9 cellular contexts compared by ENCODE assay signal in genomic region chr1:43566382-43567035, GRCh38. TPM values are rescaled to one million over a fixed set of nuclear protein-coding genes. Genes with fewer than 3 reads are reported as not detected.
DNase-seq lines count a peak whose midpoint lies in the region; ATAC-seq, FAIRE-seq and TF ChIP-seq lines count a peak whose summit lies in the region.
"Had no signal": no experiment of that assay in that cellular context is flagged by ENCODE, and none has a peak within 500 bp of the region (broad histone marks: within the 10 kb centered on the region; RNA-seq: fewer than 3 reads in every experiment).

No MANE protein-coding gene starts in this region.

- H3K9me3 ChIP-seq in left ventricle myocardium inferior (replicated peaks) (no peaks in the 10 kb centered on the region), astrocyte (ENCODE audit: insufficient read depth, low read depth, low read length) (no peaks in the 10 kb centered on the region)

- peaks cover 33% of the 10 kb centered on the region for H3K36me3 Mint-ChIP-seq in astrocyte (ENCODE audit: low read depth, unreplicated experiment)
- no peaks in the 10 kb centered on the region for H3K36me3 Mint-ChIP-seq in naive thymus-derived CD8-positive, alpha-beta T cell

- peaks cover 15% of the 10 kb centered on the region for H3K4me1 Mint-ChIP-seq in astrocyte (ENCODE audit: low read depth, unreplicated experiment)
- H3K4me1 Mint-ChIP-seq in naive thymus-derived CD8-positive, alpha-beta T cell, result peaks cover 0 to 8% (median 6%) of the 10 kb centered on the region in 4 donors

- H3K4me3 Mint-ChIP-seq in astrocyte (ENCODE audit: unreplicated experiment), result no peak overlapping the region
- peak overlapping the region; percentile 57 to 82 (median 66) for H3K4me3 Mint-ChIP-seq in naive thymus-derived CD8-positive, alpha-beta T cell

- H3K27me3 Mint-ChIP-seq in astrocyte (ENCODE audit: low read depth, unreplicated experiment), result no peaks in the 10 kb centered on the region
- peaks cover 1 to 16% (median 11%) of the 10 kb centered on the region in 5 donors for H3K27me3 Mint-ChIP-seq in naive thymus-derived CD8-positive, alpha-beta T cell

- H3K27me3 ChIP-seq in left ventricle myocardium inferior (ENCODE audit: low read depth) (no peaks in the 10 kb centered on the region), astrocyte (ENCODE audit: insufficient read depth, low read length) (no peaks in the 10 kb centered on the region)

- no peak for DNase-seq in left ventricle myocardium inferior
- no peak for DNase-seq in left ventricle myocardium superior
- DNase-seq in astrocyte (ENCODE audit: low read depth), result no peak
- no peak for DNase-seq in naive thymus-derived CD8-positive, alpha-beta T cell
- DNase-seq in KBM-7, result no peak
- DNase-seq in HT-29 (ENCODE audit: low spot score), result no peak
- DNase-seq: NK-92 treated with Interleukin-12 subunit alpha and Interleukin-12 subunit beta, amount 100 ng/mL, for 24 hours had no signal

- intact Hi-C loops in left ventricle myocardium inferior (cut with micrococcal nuclease), result no loop called here
- intact Hi-C loops in left ventricle myocardium superior (cut with micrococcal nuclease), result no loop called here

- H3K4me2 ChIP-seq in astrocyte (ENCODE audit: low read length), result peak overlapping the region; percentile 91

- POLR2A ChIA-PET in naive thymus-derived CD8-positive, alpha-beta T cell (lab: Charles Lee), result no interaction called here

- TF ChIP-seq CTCF in left ventricle myocardium inferior (IDR thresholded peaks at IDR 0.05; ENCODE audit: borderline replicate concordance) (no peak), astrocyte (IDR thresholded peaks at IDR 0.05; ENCODE audit: insufficient read depth, low read depth, low read length) (no peak)

- H3K27ac ChIP-seq in left ventricle myocardium inferior (replicated peaks) (no peak overlapping the region), astrocyte (ENCODE audit: low read depth, low read length) (no peak overlapping the region)

- in situ Hi-C loops in KBM-7 (cut with MboI; ENCODE audit: low pct_unique_long_range_greater_than_20kb, low sequenced_read_pairs), result no loop called here

- peaks cover 5% of the 10 kb centered on the region for H3K79me2 ChIP-seq in astrocyte (ENCODE audit: insufficient read depth, low read length)

- no peak overlapping the region for H2AFZ ChIP-seq in astrocyte (ENCODE audit: low read depth, low read length)

- H3K36me3 ChIP-seq in left ventricle myocardium inferior (no peaks in the 10 kb centered on the region), astrocyte (ENCODE audit: insufficient read depth, low read length) (peaks cover under 1% of the 10 kb centered on the region)

- H3K9ac ChIP-seq in astrocyte (ENCODE audit: low read length), result no peak overlapping the region

- no peak for FAIRE-seq in astrocyte (lab: Jason Lieb, UNC)

- peaks cover 66% of the 10 kb centered on the region for H4K20me1 ChIP-seq in astrocyte (ENCODE audit: insufficient read depth, low read length)

- H3K27ac Mint-ChIP-seq in astrocyte (ENCODE audit: unreplicated experiment), result no peak overlapping the region
- H3K27ac Mint-ChIP-seq in naive thymus-derived CD8-positive, alpha-beta T cell, result peak overlapping the region in 1 of 10 donors; percentile 14

- H3K9me3 Mint-ChIP-seq in astrocyte (ENCODE audit: unreplicated experiment), result no peaks in the 10 kb centered on the region
- H3K9me3 Mint-ChIP-seq in naive thymus-derived CD8-positive, alpha-beta T cell, result no peaks in the 10 kb centered on the region

- H3K4me3 ChIP-seq in left ventricle myocardium inferior, result peak overlapping the region; percentile 75
- peak overlapping the region; percentile 61 for H3K4me3 ChIP-seq in astrocyte (ENCODE audit: insufficient read depth, low read depth, low read length)

- no peak for ATAC-seq in left ventricle myocardium superior
- ATAC-seq in naive thymus-derived CD8-positive, alpha-beta T cell, result no peak
- ATAC-seq in HG02970 (IDR thresholded peaks at IDR 0.05; ENCODE audit: low FRiP score, unreplicated experiment), result no peak
- no peak for ATAC-seq in GM19463 (IDR thresholded peaks at IDR 0.05; ENCODE audit: unreplicated experiment)

- H3K4me1 ChIP-seq in left ventricle myocardium inferior (peaks cover 15% of the 10 kb centered on the region), astrocyte (ENCODE audit: insufficient read depth, low read length) (peaks cover 17% of the 10 kb centered on the region)

RNA-seq across cellular contexts. Expression of gene PTPRF, which starts 35.8 kb away (rescaled TPM):
- 2.9 TPM for total RNA-seq in left ventricle myocardium inferior
- 7.0 TPM for total RNA-seq in left ventricle myocardium superior
- total RNA-seq in astrocyte, result 231 and 275 TPM in 2 replicates
- total RNA-seq in naive thymus-derived CD8-positive, alpha-beta T cell, result under 1 TPM in 1 of 2 experiments, not detected in 1; 0.08 TPM
- polyA plus RNA-seq in naive thymus-derived CD8-positive, alpha-beta T cell, result not detected
- total RNA-seq in HT-29 (2014; rRNA removed; shearing (Covaris generic)), result 101 and 122 TPM in 2 replicates

Comparison
In these comparisons a context has a peak if more than half of its experiments do, and no peak if none do; other contexts are left out.
1. RNA of gene PTPRF, which starts 35.8 kb away (total RNA-seq): 231 to 275 TPM in astrocyte and 101 to 122 TPM in HT-29; 7.0 TPM in left ventricle myocardium superior (single experiment), 2.9 TPM in left ventricle myocardium inferior (single experiment) and 0.08 TPM in naive thymus-derived CD8-positive, alpha-beta T cell; every median in the first group is over 10 times any median in the second.